In genomic region chr5:43402524-43403066, GRCh38 we compare ENCODE assay signal across 1 cellular context. TPM values are rescaled to one million over a fixed set of nuclear protein-coding genes. Genes with fewer than 3 reads are reported as not detected.
"Had no signal": no experiment of that assay in that cellular context is flagged by ENCODE, and none has a peak within 500 bp of the region (broad histone marks: within the 10 kb centered on the region; RNA-seq: fewer than 3 reads in every experiment).

No MANE protein-coding gene starts in this region.

RNA-seq across cellular contexts. Expression of gene CCL28, which starts 9.6 kb away (rescaled TPM):
- polyA plus RNA-seq: neural cell had no signal
